32 cellular contexts compared by ENCODE assay signal in genomic region chr21:43969115-43969444, GRCh38.
"Had no signal": no experiment of that assay in that cellular context is flagged by ENCODE, and none has a peak within 500 bp of the region (broad histone marks: within the 10 kb centered on the region; RNA-seq: fewer than 3 reads in every experiment).

No MANE protein-coding gene starts in this region.

- H3K36me3 ChIP-seq: breast epithelium had no signal

- ATAC-seq: activated CD4-positive, alpha-beta T cell treated with anti-CD3 and anti-CD28 coated beads for 36 hours; activated CD8-positive, alpha-beta memory T cell treated with anti-CD3 and anti-CD28 coated beads, Interleukin-2, amount 10 ng/mL, durations not matched to agents 7 days and 5 days; activated CD8-positive, alpha-beta T cell treated with anti-CD3 and anti-CD28 coated beads, Interleukin-2, amount 10 ng/mL, durations not matched to agents 7 days and 5 days; activated naive CD8-positive, alpha-beta T cell treated with anti-CD3 and anti-CD28 coated beads, Interleukin-2, amount 50 U/mL, for 24 hours; effector memory CD8-positive, alpha-beta T cell; foreskin keratinocyte; gastrocnemius medialis; heart left ventricle; T-helper 17 cell had no signal

- H3K4me1 ChIP-seq: adrenal gland, breast epithelium, foreskin keratinocyte had no signal

- H3K9me3 ChIP-seq: adrenal gland, breast epithelium, esophagus muscularis mucosa, gastrocnemius medialis, heart left ventricle had no signal

- H3K27me3 ChIP-seq: adrenal gland, breast epithelium, cardiac muscle cell, esophagus muscularis mucosa, foreskin keratinocyte, gastrocnemius medialis, heart left ventricle had no signal

- H3K4me3 ChIP-seq: adrenal gland, breast epithelium, cardiac muscle cell, coronary artery, esophagus muscularis mucosa, gastrocnemius medialis, heart left ventricle had no signal

- H3K27ac ChIP-seq: adrenal gland, breast epithelium, cardiac muscle cell, coronary artery, esophagus muscularis mucosa, foreskin keratinocyte, gastrocnemius medialis, heart left ventricle had no signal

- DNase-seq: activated CD4-positive, alpha-beta memory T cell treated with anti-CD3 and anti-CD28 coated beads for 36 hours; activated CD4-positive, alpha-beta T cell treated with anti-CD3 and anti-CD28 coated beads for 36 hours; activated CD4-positive, alpha-beta T cell treated with anti-CD3 and anti-CD28 coated beads, Interleukin-2, amount 10 ng/mL, durations not matched to agents 24 days and 14 days; activated CD4-positive, CD25-positive, alpha-beta regulatory T cell; activated CD4-positive, CD25-positive, alpha-beta regulatory T cell treated with anti-CD3 and anti-CD28 coated beads, Interleukin-2, amount 50 U/mL, for 72 hours; activated CD8-positive, alpha-beta memory T cell treated with anti-CD3 and anti-CD28 coated beads, Interleukin-2, amount 10 ng/mL, durations not matched to agents 7 days and 5 days; activated CD8-positive, alpha-beta memory T cell treated with anti-CD3 and anti-CD28 coated beads, Interleukin-2, amount 50 U/mL, for 4 hours; activated CD8-positive, alpha-beta T cell treated with anti-CD3 and anti-CD28 coated beads, Interleukin-2, amount 10 ng/mL, durations not matched to agents 7 days and 5 days; activated effector memory CD4-positive, alpha-beta T cell treated with anti-CD3 and anti-CD28 coated beads, Interleukin-2, amount 50 U/mL, for 16 hours; activated naive CD4-positive, alpha-beta T cell treated with anti-CD3 and anti-CD28 coated beads for 36 hours; activated naive CD8-positive, alpha-beta T cell treated with anti-CD3 and anti-CD28 coated beads for 36 hours; activated naive CD8-positive, alpha-beta T cell treated with anti-CD3 and anti-CD28 coated beads, Interleukin-2, amount 50 U/mL, for 24 hours; activated T-cell treated with anti-CD3 and anti-CD28 coated beads, Interleukin-2, amount 50 U/mL, for 1 hour; activated T-cell treated with anti-CD3 and anti-CD28 coated beads, Interleukin-2, amount 50 U/mL, for 48 hours; adrenal gland; amygdala; aorta; dermis blood vessel endothelial cell; effector CD4-positive, alpha-beta T cell; effector memory CD8-positive, alpha-beta T cell; erythroblast; foreskin keratinocyte; gastrocnemius medialis; glutamatergic neuron; heart left ventricle; T-helper 1 cell; T-helper 17 cell; T1000 had no signal
